In the genomic region with DNA sequence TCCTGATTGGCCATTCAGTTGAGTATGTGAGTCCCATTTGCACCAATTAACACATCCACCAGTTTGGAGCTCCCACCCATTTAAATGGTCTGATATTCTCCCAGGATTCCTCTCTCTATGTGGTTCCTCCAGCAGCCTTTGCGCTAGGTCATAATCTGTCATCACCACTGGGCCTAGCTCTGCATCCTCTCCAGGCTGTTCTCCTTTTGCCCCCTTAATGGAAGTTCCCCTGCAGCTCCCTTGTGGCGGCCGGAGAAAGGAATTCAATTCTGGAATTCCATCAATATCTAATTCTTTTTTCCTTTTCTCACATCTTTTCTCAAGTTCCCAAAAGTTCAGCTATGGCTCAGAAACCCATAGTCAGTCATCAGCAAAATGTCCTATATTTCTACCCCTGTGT, we compare ENCODE assay signal across 20 cellular contexts.
DNase-seq lines count a peak whose midpoint lies in the region; ATAC-seq, FAIRE-seq and TF ChIP-seq lines count a peak whose summit lies in the region.
"Had no signal": no experiment of that assay in that cellular context is flagged by ENCODE, and none has a peak within 500 bp of the region (broad histone marks: within the 10 kb centered on the region; RNA-seq: fewer than 3 reads in every experiment).

No MANE protein-coding gene starts in this region.

- no peak overlapping the region for H3K27ac Mint-ChIP-seq in progenitor cell of endocrine pancreas
- H3K27ac Mint-ChIP-seq: activated naive CD4-positive, alpha-beta T cell treated with anti-CD3 and anti-CD28 coated beads, Interleukin-2, amount 50 U/mL, for 24 hours; HFFc6 had no signal

- H3K79me1 ChIP-seq in H1 (ENCODE audit: low read depth, low read length) = no peaks in the 10 kb centered on the region

- H3K9me3 ChIP-seq in NT2/D1 (ENCODE audit: insufficient read depth, low read length) (no peaks in the 10 kb centered on the region), H1 (ENCODE audit: insufficient read depth in 2 of 2, low read depth in 1 of 2, low read length in 1 of 2) (no peaks in the 10 kb centered on the region)

- no peaks in the 10 kb centered on the region for H3K79me2 ChIP-seq in H1 (ENCODE audit: control insufficient read depth in 1 of 2, insufficient read depth in 2 of 2, low read length in 2 of 2)

- no peaks in the 10 kb centered on the region for H3K4me1 Mint-ChIP-seq in progenitor cell of endocrine pancreas (ENCODE audit: low read depth)
- H3K4me1 Mint-ChIP-seq: activated naive CD4-positive, alpha-beta T cell treated with anti-CD3 and anti-CD28 coated beads, Interleukin-2, amount 50 U/mL, for 24 hours had no signal

- H3K4me3 Mint-ChIP-seq in progenitor cell of endocrine pancreas (ENCODE audit: low read depth) = no peak overlapping the region
- H3K4me3 Mint-ChIP-seq: activated naive CD4-positive, alpha-beta T cell treated with anti-CD3 and anti-CD28 coated beads, Interleukin-2, amount 50 U/mL, for 24 hours; HFFc6 had no signal

- H2AK5ac ChIP-seq in H1 (ENCODE audit: low read depth, low read length) = no peak overlapping the region

- H3K4me1 ChIP-seq in NT2/D1 (ENCODE audit: insufficient read depth, insufficient read length) (no peaks in the 10 kb centered on the region), H1 (replicated peaks in 1 of 4; ENCODE audit: control insufficient read depth in 3 of 4, insufficient read depth in 4 of 4, low read length in 3 of 4) (no peaks in the 10 kb centered on the region; a peak in 1 of 7 replicates)

- POLR2A ChIA-PET in H1 (lab: Charles Lee; ENCODE audit: partially characterized antibody) = no interaction called here

- no peak overlapping the region for H4K91ac ChIP-seq in H1 (replicated peaks; ENCODE audit: insufficient read length, low read length)

- ATAC-seq in stimulated activated naive CD8-positive, alpha-beta T cell treated with anti-CD3 and anti-CD28 coated beads, Interleukin-15, Interleukin-2, amounts not matched to agents 100 U/mL and 50 U/mL, for 24 hours = no peak
- no peak for ATAC-seq in HG03139 (IDR thresholded peaks at IDR 0.05; ENCODE audit: unreplicated experiment)
- ATAC-seq: GM12878, K562, right cardiac atrium had no signal

- no peak overlapping the region for H2BK5ac ChIP-seq in H1 (ENCODE audit: low read depth, low read length)

- no peaks in the 10 kb centered on the region for H3K9me3 Mint-ChIP-seq in progenitor cell of endocrine pancreas (ENCODE audit: low read depth)
- H3K9me3 Mint-ChIP-seq: activated naive CD4-positive, alpha-beta T cell treated with anti-CD3 and anti-CD28 coated beads, Interleukin-2, amount 50 U/mL, for 24 hours had no signal

- no peak overlapping the region for H3K4me2 ChIP-seq in H1 (ENCODE audit: insufficient read depth in 1 of 2, low read depth in 2 of 2, low read length in 2 of 2)

- H3K9ac ChIP-seq in NT2/D1 (ENCODE audit: insufficient read length, low read depth) (no peak overlapping the region), H1 (replicated peaks in 1 of 4; ENCODE audit: extremely low read depth in 1 of 4, low read depth in 3 of 4, low read length in 3 of 4) (no peak overlapping the region)

- no peak overlapping the region for H2BK15ac ChIP-seq in H1 (ENCODE audit: low read length)

- H3K4ac ChIP-seq in H1 (replicated peaks; ENCODE audit: insufficient read length, low read depth, low read length) = no peak overlapping the region

- H3K27me3 Mint-ChIP-seq in progenitor cell of endocrine pancreas = no peaks in the 10 kb centered on the region
- H3K27me3 Mint-ChIP-seq: activated naive CD4-positive, alpha-beta T cell treated with anti-CD3 and anti-CD28 coated beads, Interleukin-2, amount 50 U/mL, for 24 hours had no signal

- no peak overlapping the region for H3K27ac ChIP-seq in H1 (ENCODE audit: low read depth, low read length)

- H3K14ac ChIP-seq in H1 (ENCODE audit: insufficient read length) = no peak overlapping the region

- no peaks in the 10 kb centered on the region for H3K23me2 ChIP-seq in H1 (ENCODE audit: low read depth, low read length)

- H3K36me3 ChIP-seq in NT2/D1 (ENCODE audit: insufficient read depth, insufficient read length, low read length) (no peaks in the 10 kb centered on the region), H1 (ENCODE audit: control insufficient read depth in 2 of 4, insufficient read depth in 4 of 4, low read length in 3 of 4) (no peaks in the 10 kb centered on the region)

- no peak for FAIRE-seq in H1 (lab: Jason Lieb, UNC)
- FAIRE-seq: GM12878, K562, keratinocyte had no signal

- no peak overlapping the region for H4K8ac ChIP-seq in H1 (ENCODE audit: extremely low read depth, insufficient read depth, low read length)

- H2BK12ac ChIP-seq in H1 (ENCODE audit: low read depth, low read length) = no peak overlapping the region

- 79% methylated on average over 3 of the region's 3 CpGs; no CpG with 5 or more reads in 1 of the 2 experiments for WGBS in H1 (ENCODE audit: extremely low coverage in 1 of 2, insufficient coverage in 1 of 2, insufficient read length in 1 of 2, insufficient replicate concordance in 2 of 2, low coverage in 1 of 2, low lambda C conversion rate in 2 of 2, missing lambda C conversion rate in 1 of 2), 2 experiments

- no peaks in the 10 kb centered on the region for H4K20me1 ChIP-seq in H1 (replicated peaks in 1 of 2; ENCODE audit: control insufficient read depth in 1 of 2, insufficient read depth in 2 of 2, low read length in 2 of 2)

- DNase-seq in DMS 273 (lab: John Stamatoyannopoulos, UW; ENCODE audit: unreplicated experiment) (peak; percentile 0), DMS 273 treated with DMSO at 0.1 percent for 48 hours (lab: John Stamatoyannopoulos, UW) (no peak), NT2/D1 (ENCODE audit: low read depth, low spot score) (peak; percentile 15), H1 (ENCODE audit: low read depth in 1 of 2, low spot score in 2 of 2) (peak; percentile 2 to 52), progenitor cell of endocrine pancreas (ENCODE audit: low spot score, unreplicated experiment) (no peak), NCI-H2196 (lab: John Stamatoyannopoulos, UW; ENCODE audit: unreplicated experiment) (no peak)
- DNase-seq in stimulated activated naive CD8-positive, alpha-beta T cell treated with anti-CD3 and anti-CD28 coated beads, Interleukin-15, Interleukin-2, amounts not matched to agents 100 U/mL and 50 U/mL, for 24 hours = no peak
- DNase-seq: activated CD4-positive, CD25-positive, alpha-beta regulatory T cell; activated CD8-positive, alpha-beta memory T cell treated with anti-CD3 and anti-CD28 coated beads for 24 hours; activated T-cell treated with anti-CD3 and anti-CD28 coated beads, Interleukin-2, amount 50 U/mL, for 48 hours; HFFc6; MV-4-11; NCI-H187; NCI-H446; right cardiac atrium had no signal

- no peak for TF ChIP-seq POLR2A in H1 (IDR thresholded peaks at IDR 0.05; ENCODE audit: control extremely low read depth in 1 of 2, low read depth in 2 of 2, low read length in 2 of 2)

- no peak overlapping the region for H4K5ac ChIP-seq in H1 (ENCODE audit: insufficient read length, low read depth, low read length)

- H3K23ac ChIP-seq in H1 (ENCODE audit: insufficient read length) = no peak overlapping the region

- TF ChIP-seq CTCF in H1 (IDR thresholded peaks at IDR 0.05; ENCODE audit: control extremely low read depth in 1 of 3, insufficient read depth in 1 of 3, low read depth in 1 of 3, low read length in 3 of 3) (peak in 2 of 3 experiments; percentile 43 to 46; a peak in 3 of 4 replicates), progenitor cell of endocrine pancreas (IDR thresholded peaks at IDR 0.05; ENCODE audit: unreplicated experiment) (peak; percentile 34)

- H3K27me3 ChIP-seq in NT2/D1 (ENCODE audit: insufficient read depth, insufficient read length) (no peaks in the 10 kb centered on the region), H1 (replicated peaks in 1 of 4; ENCODE audit: control insufficient read depth in 3 of 4, extremely low read depth in 1 of 4, insufficient read depth in 3 of 4, low read length in 3 of 4) (no peaks in the 10 kb centered on the region)

- CTCF ChIA-PET in H1 (lab: Charles Lee; ENCODE audit: partially characterized antibody) = interaction anchor here (0.6 to 1.8 kb wide), 10 partner anchors 10 to 645 kb away, joined by 3 to 6 read pairs (median 3); no protein-coding TSS in a partner anchor

- H3K56ac ChIP-seq in H1 (replicated peaks; ENCODE audit: insufficient read length, low read depth, low read length) = no peak overlapping the region

- no peak overlapping the region for H3K4me3 ChIP-seq in NT2/D1 (ENCODE audit: insufficient read length, low read depth)
- no peak overlapping the region for H3K4me3 ChIP-seq in H1 (ENCODE audit: extremely low read depth in 1 of 4, insufficient read depth in 2 of 4, low read depth in 3 of 4, low read length in 4 of 4)
- H3K4me3 ChIP-seq: GM12878, K562 had no signal

- H3K36me3 Mint-ChIP-seq in progenitor cell of endocrine pancreas (ENCODE audit: insufficient read depth) = no peaks in the 10 kb centered on the region
- H3K36me3 Mint-ChIP-seq: activated naive CD4-positive, alpha-beta T cell treated with anti-CD3 and anti-CD28 coated beads, Interleukin-2, amount 50 U/mL, for 24 hours had no signal

- no peak overlapping the region for H3K18ac ChIP-seq in H1 (ENCODE audit: extremely low read depth, low read length)

- H2AFZ ChIP-seq in H1 (ENCODE audit: low read length) = no peak overlapping the region

- peak; percentile 62 to 63 for TF ChIP-seq RAD21 in H1 (IDR thresholded peaks at IDR 0.05 in 1 of 2, conservative IDR thresholded peaks at IDR 0.05 in 1 of 2; ENCODE audit: low read depth in 2 of 2, low read length in 2 of 2)

- no peak overlapping the region for H2BK20ac ChIP-seq in H1 (ENCODE audit: low read length)

- no peak for TF ChIP-seq EP300 in H1 (IDR thresholded peaks at IDR 0.05; ENCODE audit: borderline replicate concordance in 1 of 2, low read depth in 2 of 2, low read length in 2 of 2)

- no peak overlapping the region for H2BK120ac ChIP-seq in H1 (replicated peaks; ENCODE audit: low read depth, low read length)

TF ChIP-seq in H1, 55 proteins besides CTCF, POLR2A, EP300 and RAD21:
- TF ChIP-seq TEAD4 (IDR thresholded peaks at IDR 0.05; ENCODE audit: low read depth, low read length) (0 out of 2 replicates have a peak, but pooled peaks have one; percentile 12), TAF1 (IDR thresholded peaks at IDR 0.05; ENCODE audit: low read depth, low read length) (no peak)

Comparison
In these comparisons a context has a peak if more than half of its experiments do, and no peak if none do; other contexts are left out.
1. DNase-seq: peak in DMS 273 (single experiment), NT2/D1 (single experiment) and H1 (2 of 2); none in DMS 273 treated with DMSO at 0.1 percent for 48 hours (single experiment), progenitor cell of endocrine pancreas (single experiment), NCI-H2196 (single experiment) and stimulated activated naive CD8-positive, alpha-beta T cell treated with anti-CD3 and anti-CD28 coated beads, Interleukin-15, Interleukin-2, amounts not matched to agents 100 U/mL and 50 U/mL, for 24 hours (single experiment).